In the genomic region with DNA sequence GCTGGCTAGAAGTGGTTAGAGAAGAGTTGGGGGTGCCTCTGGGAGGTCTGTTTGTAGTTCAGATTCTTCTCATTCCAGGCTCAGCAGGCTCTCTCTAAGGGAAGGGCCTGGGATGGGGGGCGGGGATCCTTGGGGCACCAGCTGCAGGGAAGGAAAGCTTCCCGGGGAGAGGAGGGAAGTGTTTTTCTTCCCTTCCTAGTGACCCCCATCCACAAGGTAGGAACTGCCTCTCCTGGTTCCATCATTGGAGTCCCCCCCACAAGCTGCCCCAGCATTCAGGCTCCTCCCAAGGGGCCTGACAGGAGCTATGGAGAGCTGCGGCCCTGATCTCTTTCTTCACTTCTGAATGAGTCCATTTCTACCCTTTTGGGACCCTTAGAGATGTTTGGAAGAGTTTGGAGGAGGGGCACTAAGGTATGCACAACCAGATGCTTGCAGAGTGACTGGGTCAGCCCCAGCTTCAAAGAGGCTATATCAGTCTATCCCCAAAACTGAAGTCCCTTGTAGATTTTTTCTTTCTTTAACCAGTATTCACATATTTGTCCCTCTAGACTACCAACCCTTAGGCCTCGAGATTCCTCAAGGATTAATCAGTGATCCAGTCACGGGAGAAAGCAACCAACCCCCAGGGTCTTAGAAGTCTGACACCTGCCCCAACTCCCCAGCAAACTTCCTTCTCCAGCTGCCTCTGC, we compare ENCODE assay signal across 1 cellular context.
A peak's percentile ranks its signal among the peaks of the same experiment; 100 is the strongest.
TF ChIP-seq lines count a peak whose summit lies in the region.

No MANE protein-coding gene starts in this region.

TF ChIP-seq in HEK293, 187 proteins besides CTCF, POLR2A, EP300 and RAD21 (continued from another document):
- TF ChIP-seq, protein P1, sequence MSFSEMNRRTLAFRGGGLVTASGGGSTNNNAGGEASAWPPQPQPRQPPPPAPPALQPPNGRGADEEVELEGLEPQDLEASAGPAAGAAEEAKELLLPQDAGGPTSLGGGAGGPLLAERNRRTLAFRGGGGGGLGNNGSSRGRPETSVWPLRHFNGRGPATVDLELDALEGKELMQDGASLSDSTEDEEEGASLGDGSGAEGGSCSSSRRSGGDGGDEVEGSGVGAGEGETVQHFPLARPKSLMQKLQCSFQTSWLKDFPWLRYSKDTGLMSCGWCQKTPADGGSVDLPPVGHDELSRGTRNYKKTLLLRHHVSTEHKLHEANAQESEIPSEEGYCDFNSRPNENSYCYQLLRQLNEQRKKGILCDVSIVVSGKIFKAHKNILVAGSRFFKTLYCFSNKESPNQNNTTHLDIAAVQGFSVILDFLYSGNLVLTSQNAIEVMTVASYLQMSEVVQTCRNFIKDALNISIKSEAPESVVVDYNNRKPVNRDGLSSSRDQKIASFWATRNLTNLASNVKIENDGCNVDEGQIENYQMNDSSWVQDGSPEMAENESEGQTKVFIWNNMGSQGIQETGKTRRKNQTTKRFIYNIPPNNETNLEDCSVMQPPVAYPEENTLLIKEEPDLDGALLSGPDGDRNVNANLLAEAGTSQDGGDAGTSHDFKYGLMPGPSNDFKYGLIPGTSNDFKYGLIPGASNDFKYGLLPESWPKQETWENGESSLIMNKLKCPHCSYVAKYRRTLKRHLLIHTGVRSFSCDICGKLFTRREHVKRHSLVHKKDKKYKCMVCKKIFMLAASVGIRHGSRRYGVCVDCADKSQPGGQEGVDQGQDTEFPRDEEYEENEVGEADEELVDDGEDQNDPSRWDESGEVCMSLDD (tag by site-specific recombination; IDR thresholded peaks at IDR 0.05) = no peak
- TF ChIP-seq GLIS2 (tag by site-specific recombination; IDR thresholded peaks at IDR 0.05) = 0 out of 2 replicates have a peak, but pooled peaks have one; percentile 14
- TF ChIP-seq TCF7L2 (IDR thresholded peaks at IDR 0.05; ENCODE audit: borderline replicate concordance, low read depth, low read length) = no peak
- no peak for TF ChIP-seq ZNF302 (tag by site-specific recombination; IDR thresholded peaks at IDR 0.05; ENCODE audit: low read depth)
- TF ChIP-seq KLF8 (tag by site-specific recombination; IDR thresholded peaks at IDR 0.05) = no peak
- TF ChIP-seq HOXD13 (CRISPR knock-in tag; IDR thresholded peaks at IDR 0.05; ENCODE audit: borderline replicate concordance) = no peak
- no peak for TF ChIP-seq ZBTB48 (tag by site-specific recombination; IDR thresholded peaks at IDR 0.05)
- no peak for TF ChIP-seq ZNF791 (tag by site-specific recombination; IDR thresholded peaks at IDR 0.05)
- no peak for TF ChIP-seq ZFHX2 (tag by site-specific recombination; conservative IDR thresholded peaks at IDR 0.05)
- TF ChIP-seq, protein P2, sequence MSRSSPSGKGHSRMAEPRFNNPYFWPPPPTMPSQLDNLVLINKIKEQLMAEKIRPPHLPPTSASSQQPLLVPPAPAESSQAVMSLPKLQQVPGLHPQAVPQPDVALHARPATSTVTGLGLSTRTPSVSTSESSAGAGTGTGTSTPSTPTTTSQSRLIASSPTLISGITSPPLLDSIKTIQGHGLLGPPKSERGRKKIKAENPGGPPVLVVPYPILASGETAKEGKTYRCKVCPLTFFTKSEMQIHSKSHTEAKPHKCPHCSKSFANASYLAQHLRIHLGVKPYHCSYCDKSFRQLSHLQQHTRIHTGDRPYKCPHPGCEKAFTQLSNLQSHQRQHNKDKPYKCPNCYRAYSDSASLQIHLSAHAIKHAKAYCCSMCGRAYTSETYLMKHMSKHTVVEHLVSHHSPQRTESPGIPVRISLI (tag by site-specific recombination; IDR thresholded peaks at IDR 0.05) = no peak
- TF ChIP-seq, protein P3, sequence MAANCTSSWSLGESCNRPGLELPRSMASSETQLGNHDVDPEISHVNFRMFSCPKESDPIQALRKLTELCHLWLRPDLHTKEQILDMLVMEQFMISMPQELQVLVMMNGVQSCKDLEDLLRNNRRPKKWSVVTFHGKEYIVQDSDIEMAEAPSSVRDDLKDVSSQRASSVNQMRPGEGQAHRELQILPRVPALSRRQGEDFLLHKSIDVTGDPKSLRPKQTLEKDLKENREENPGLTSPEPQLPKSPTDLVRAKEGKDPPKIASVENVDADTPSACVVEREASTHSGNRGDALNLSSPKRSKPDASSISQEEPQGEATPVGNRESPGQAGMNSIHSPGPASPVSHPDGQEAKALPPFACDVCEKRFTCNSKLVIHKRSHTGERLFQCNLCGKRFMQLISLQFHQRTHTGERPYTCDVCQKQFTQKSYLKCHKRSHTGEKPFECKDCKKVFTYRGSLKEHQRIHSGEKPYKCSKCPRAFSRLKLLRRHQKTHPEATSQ (tag by site-specific recombination; IDR thresholded peaks at IDR 0.05) = no peak
